ENCODE assay signal across 24 cellular contexts in genomic region chr1:224540535-224540934, GRCh38.
A peak's percentile ranks its signal among the peaks of the same experiment; 100 is the strongest.
DNase-seq lines count a peak whose midpoint lies in the region; ATAC-seq, FAIRE-seq and TF ChIP-seq lines count a peak whose summit lies in the region.
"Had no signal": no experiment of that assay in that cellular context is flagged by ENCODE, and none has a peak within 500 bp of the region (broad histone marks: within the 10 kb centered on the region; RNA-seq: fewer than 3 reads in every experiment).

No MANE protein-coding gene starts in this region.

- H3K27ac ChIP-seq in HL-60 (replicated peaks) (peak overlapping the region; percentile 41), tibial artery (no peak overlapping the region)
- H3K27ac ChIP-seq: brain microvascular endothelial cell, colonic mucosa, prostate gland, thoracic aorta had no signal

- H3K27me3 ChIP-seq in HL-60 (ENCODE audit: insufficient read depth, poor library complexity, severe bottlenecking) (no peaks in the 10 kb centered on the region), tibial artery (no peaks in the 10 kb centered on the region)
- H3K27me3 ChIP-seq: brain microvascular endothelial cell, colonic mucosa, MG63 had no signal

- H3K36me3 ChIP-seq in tibial artery = no peaks in the 10 kb centered on the region
- H3K36me3 ChIP-seq: brain microvascular endothelial cell, colonic mucosa, MG63, prostate gland, thoracic aorta had no signal

- intact Hi-C loops in tibial artery (cut with DNase I; ENCODE audit: low total_unique reads) = no loop called here

- H3K4me1 ChIP-seq in tibial artery = peaks cover 0 to 2% (median 0%) of the 10 kb centered on the region in 4 donors
- H3K4me1 ChIP-seq: colonic mucosa, prostate gland had no signal

- TF ChIP-seq CTCF in HL-60 (IDR thresholded peaks at IDR 0.05; ENCODE audit: insufficient read depth, low read length) (no peak), tibial artery (IDR thresholded peaks at IDR 0.05) (no peak)

- peak; percentile 31 for FAIRE-seq in endometrium (lab: Jason Lieb, UNC)
- FAIRE-seq: GM12891, HTR-8/SVneo had no signal

- H3K9me3 ChIP-seq in tibial artery = no peaks in the 10 kb centered on the region
- H3K9me3 ChIP-seq: colonic mucosa, MG63, prostate gland, thoracic aorta had no signal

- no peak for ATAC-seq in HG03378 (IDR thresholded peaks at IDR 0.05; ENCODE audit: unreplicated experiment)
- ATAC-seq in GM18498 (IDR thresholded peaks at IDR 0.05; ENCODE audit: unreplicated experiment) = no peak
- ATAC-seq: activated CD8-positive, alpha-beta T cell treated with anti-CD3 and anti-CD28 coated beads for 36 hours; activated naive CD4-positive, alpha-beta T cell treated with anti-CD3 and anti-CD28 coated beads, Interleukin-2, amount 50 U/mL, for 72 hours; WTC11 had no signal

- peak; percentile 68 for DNase-seq in COR-L47 (lab: John Stamatoyannopoulos, UW)
- DNase-seq in HL-60 (ENCODE audit: low read depth in 1 of 2, low spot score in 1 of 2) = no peak
- peak; percentile 62 to 86 for DNase-seq in NCI-H2081 (lab: John Stamatoyannopoulos, UW)
- DNase-seq in C1 segment of cervical spinal cord (lab: John Stamatoyannopoulos, UW) = no peak
- DNase-seq in tibial artery = no peak
- DNase-seq: activated CD8-positive, alpha-beta T cell treated with anti-CD3 and anti-CD28 coated beads for 36 hours; activated T-cell treated with anti-CD3 and anti-CD28 coated beads, Interleukin-2, amount 50 U/mL, for 48 hours; brain microvascular endothelial cell; Calu3; colonic mucosa; MG63; NCI-H446; nephron progenitor cell; SHP77 treated with DMSO at 0.1 percent for 48 hours; T-helper 2 cell had no signal

- H3K4me3 ChIP-seq in HL-60 (replicated peaks; ENCODE audit: insufficient read depth, low read length) (no peak overlapping the region), tibial artery (no peak overlapping the region)
- H3K4me3 ChIP-seq: colonic mucosa, MG63, prostate gland, thoracic aorta had no signal

Comparison
In these comparisons a context has a peak if more than half of its experiments do, and no peak if none do; other contexts are left out.
1. DNase-seq: peak in COR-L47 (single experiment) and NCI-H2081 (2 of 2); none in HL-60 (0 of 2), C1 segment of cervical spinal cord (0 of 14) and tibial artery (0 of 2).